In genomic region chr2:168499500-168499899, GRCh38 we compare ENCODE assay signal across 29 cellular contexts.
"Had no signal": no experiment of that assay in that cellular context is flagged by ENCODE, and none has a peak within 500 bp of the region (broad histone marks: within the 10 kb centered on the region; RNA-seq: fewer than 3 reads in every experiment).

No MANE protein-coding gene starts in this region.

- H3K4me2 ChIP-seq: KMS-11 had no signal

- DNase-seq: activated CD4-positive, alpha-beta T cell treated with anti-CD3 and anti-CD28 coated beads for 4 hours; activated CD4-positive, alpha-beta T cell treated with anti-CD3 and anti-CD28 coated beads, Interleukin-2, amount 50 U/mL, for 4 hours; activated CD8-positive, alpha-beta memory T cell treated with anti-CD3 and anti-CD28 coated beads, Interleukin-2, amount 50 U/mL, for 48 hours; activated CD8-positive, alpha-beta T cell treated with anti-CD3 and anti-CD28 coated beads, Interleukin-2, amount 10 ng/mL, durations not matched to agents 7 days and 5 days; activated effector memory CD4-positive, alpha-beta T cell treated with Interleukin-2 at 50 U/mL for 16 hours; activated naive CD4-positive, alpha-beta T cell; activated naive CD8-positive, alpha-beta T cell treated with anti-CD3 and anti-CD28 coated beads, Interleukin-2, amount 50 U/mL, for 24 hours; activated T-cell treated with anti-CD3 and anti-CD28 coated beads, Interleukin-2, amount 50 U/mL, for 1 hour; amniotic stem cell; MG63; NCI-H1048; NCI-H1930; NCI-H2171; NCI-H2227 treated with DMSO at 0.1 percent for 48 hours; NCI-H446 treated with DMSO at 0.1 percent for 48 hours; NCI-H524 treated with DMSO at 0.1 percent for 48 hours; NCI-H748 treated with DMSO at 0.1 percent for 48 hours; NK-92 treated with Interleukin-12 subunit alpha and Interleukin-12 subunit beta, amount 100 ng/mL, for 24 hours; PC-3; SHP77 had no signal

- H3K9me3 ChIP-seq: ascending aorta, SJSA1 had no signal

- H3K9ac ChIP-seq: KMS-11 had no signal

- H3K4me1 Mint-ChIP-seq: central memory CD8-positive, alpha-beta T cell had no signal

- H3K4me3 Mint-ChIP-seq: activated CD8-positive, alpha-beta T cell treated with anti-CD3 and anti-CD28 coated beads, Interleukin-2, amount 10 ng/mL, durations not matched to agents 7 days and 5 days; activated naive CD8-positive, alpha-beta T cell treated with anti-CD3 and anti-CD28 coated beads, Interleukin-2, amount 50 U/mL, for 24 hours; activated T-helper 1 cell treated with anti-CD3 and anti-CD28 coated beads, Interleukin-12 subunit alpha, Interleukin-12 subunit beta, Interleukin-2, Interleukin-4 antibody, amounts not matched to agents 30 ng/mL and 10 ng/mL and 1 ng/mL, durations not matched to agents 14 hours and 24 hours and 36 hours; brain; central memory CD8-positive, alpha-beta T cell; T-helper 1 cell treated with Interleukin-12 subunit alpha and Interleukin-12 subunit beta and Interleukin-4 antibody, amounts not matched to agents 30 μg/mL and 1 μg/mL, for 36 hours had no signal

- H3K4me1 ChIP-seq: ascending aorta, SJSA1 had no signal

- H3K27ac ChIP-seq: ascending aorta, KMS-11, SJSA1 had no signal

- H3K27ac Mint-ChIP-seq: activated CD8-positive, alpha-beta T cell treated with anti-CD3 and anti-CD28 coated beads, Interleukin-2, amount 10 ng/mL, durations not matched to agents 7 days and 5 days; activated naive CD4-positive, alpha-beta T cell treated with anti-CD3 and anti-CD28 coated beads, Interleukin-2, amount 50 U/mL, for 72 hours; activated naive CD8-positive, alpha-beta T cell treated with anti-CD3 and anti-CD28 coated beads, Interleukin-2, amount 50 U/mL, for 24 hours; activated T-helper 1 cell treated with anti-CD3 and anti-CD28 coated beads, Interleukin-12 subunit alpha, Interleukin-12 subunit beta, Interleukin-2, Interleukin-4 antibody, amounts not matched to agents 30 ng/mL and 10 ng/mL and 1 ng/mL, durations not matched to agents 14 hours and 24 hours and 36 hours; brain; T-helper 1 cell treated with Interleukin-12 subunit alpha and Interleukin-12 subunit beta and Interleukin-4 antibody, amounts not matched to agents 30 μg/mL and 1 μg/mL, for 36 hours had no signal

- H3K27me3 Mint-ChIP-seq: activated naive CD8-positive, alpha-beta T cell treated with anti-CD3 and anti-CD28 coated beads, Interleukin-2, amount 50 U/mL, for 24 hours; brain had no signal

- H3K4me3 ChIP-seq: ascending aorta, MG63, SJSA1 had no signal

- ATAC-seq: activated CD4-positive, CD25-positive, alpha-beta regulatory T cell treated with anti-CD3 and anti-CD28 coated beads, Interleukin-2, amount 50 U/mL, for 24 hours; activated CD8-positive, alpha-beta T cell treated with anti-CD3 and anti-CD28 coated beads, Interleukin-2, amount 10 ng/mL, durations not matched to agents 7 days and 5 days; activated naive CD4-positive, alpha-beta T cell treated with anti-CD3 and anti-CD28 coated beads, Interleukin-2, amount 50 U/mL, for 72 hours; activated naive CD8-positive, alpha-beta T cell treated with anti-CD3 and anti-CD28 coated beads, Interleukin-2, amount 50 U/mL, for 24 hours; PC-3 had no signal

- H3K27me3 ChIP-seq: ascending aorta, MG63, SJSA1 had no signal

- H3K36me3 ChIP-seq: ascending aorta, MG63, SJSA1 had no signal
